In the genomic region with DNA sequence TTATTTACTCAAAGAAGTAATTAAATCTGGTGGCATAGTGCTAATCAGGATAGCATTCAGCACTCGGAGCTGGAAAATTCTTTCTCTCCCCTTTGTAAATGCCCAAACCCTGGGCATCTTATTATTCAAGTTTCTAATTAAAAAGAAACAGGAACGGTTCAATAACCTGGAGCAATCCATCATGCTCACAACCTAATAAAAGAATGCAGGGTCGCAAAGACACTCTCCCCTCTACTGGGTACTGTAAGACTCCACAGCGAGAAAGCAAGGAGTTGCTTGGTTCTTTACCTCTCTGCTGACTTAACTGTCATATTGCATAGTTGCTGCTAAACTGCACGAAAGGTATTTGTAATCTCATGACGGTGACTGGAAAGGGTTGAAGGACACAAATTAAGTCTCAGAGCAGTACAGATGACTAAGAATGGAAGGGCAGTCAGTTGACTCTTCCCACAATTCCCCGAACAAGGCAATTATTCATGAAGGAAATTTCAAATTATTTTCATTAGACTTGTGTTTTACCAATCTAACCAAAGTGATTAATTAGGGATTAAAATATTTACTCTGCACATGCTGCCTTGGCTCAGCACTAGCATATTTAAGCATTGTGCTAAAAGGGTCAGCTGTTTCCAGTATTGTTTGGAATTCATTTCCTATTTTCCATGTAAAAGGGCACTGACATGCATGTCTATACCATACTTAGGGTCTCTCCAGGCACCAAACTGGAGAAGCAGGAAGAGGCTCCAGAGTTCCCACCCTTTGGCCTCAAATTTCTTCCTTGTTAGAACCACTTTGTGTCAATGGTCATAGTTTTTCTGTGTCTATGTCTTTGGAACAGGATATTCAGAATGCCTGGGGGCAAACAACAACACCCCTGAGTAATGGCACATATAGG, we compare ENCODE assay signal across 25 cellular contexts.
"Had no signal": no experiment of that assay in that cellular context is flagged by ENCODE, and none has a peak within 500 bp of the region (broad histone marks: within the 10 kb centered on the region; RNA-seq: fewer than 3 reads in every experiment).

No MANE protein-coding gene starts in this region.

- DNase-seq: activated CD4-positive, alpha-beta T cell treated with anti-CD3 and anti-CD28 coated beads for 36 hours; activated CD4-positive, alpha-beta T cell treated with anti-CD3 and anti-CD28 coated beads, Interleukin-2, amount 50 U/mL, for 4 hours; activated CD4-positive, CD25-positive, alpha-beta regulatory T cell; activated CD8-positive, alpha-beta memory T cell treated with anti-CD3 and anti-CD28 coated beads for 24 hours; activated effector memory CD4-positive, alpha-beta T cell treated with anti-CD3 and anti-CD28 coated beads, Interleukin-2, amount 50 U/mL, for 16 hours; activated naive CD4-positive, alpha-beta T cell treated with anti-CD3 and anti-CD28 coated beads for 36 hours; activated naive CD8-positive, alpha-beta T cell treated with anti-CD3 and anti-CD28 coated beads for 36 hours; activated T-cell treated with anti-CD3 and anti-CD28 coated beads, Interleukin-2, amount 50 U/mL, for 1 hour; adrenal gland; aorta; endodermal cell; foreskin fibroblast; heart right ventricle; naive B cell; nephron progenitor cell; right lobe of liver; stimulated activated CD4-positive, alpha-beta T cell treated with anti-CD3 and anti-CD28 coated beads, Interleukin-2, amount 100 ng/mL, for 48 hours; stimulated activated naive CD8-positive, alpha-beta T cell treated with anti-CD3 and anti-CD28 coated beads, Interleukin-15, Interleukin-2, amounts not matched to agents 100 U/mL and 50 U/mL, for 24 hours; T-helper 2 cell; transverse colon had no signal

- H3K4me1 ChIP-seq: adrenal gland, body of pancreas, heart right ventricle, right lobe of liver, transverse colon had no signal

- H3K27me3 ChIP-seq: adrenal gland, body of pancreas, cardiac muscle cell, neutrophil, right lobe of liver, testis, transverse colon had no signal

- H3K36me3 ChIP-seq: adrenal gland, cardiac muscle cell, heart right ventricle, neutrophil, right lobe of liver, transverse colon had no signal

- H3K9me3 ChIP-seq: adrenal gland, body of pancreas, heart right ventricle, neutrophil, right lobe of liver, testis, transverse colon had no signal

- H3K4me3 ChIP-seq: adrenal gland, body of pancreas, cardiac muscle cell, coronary artery, heart right ventricle, right lobe of liver, testis, transverse colon had no signal
